Comparison of ENCODE assay signal across 8 cellular contexts in the genomic region with DNA sequence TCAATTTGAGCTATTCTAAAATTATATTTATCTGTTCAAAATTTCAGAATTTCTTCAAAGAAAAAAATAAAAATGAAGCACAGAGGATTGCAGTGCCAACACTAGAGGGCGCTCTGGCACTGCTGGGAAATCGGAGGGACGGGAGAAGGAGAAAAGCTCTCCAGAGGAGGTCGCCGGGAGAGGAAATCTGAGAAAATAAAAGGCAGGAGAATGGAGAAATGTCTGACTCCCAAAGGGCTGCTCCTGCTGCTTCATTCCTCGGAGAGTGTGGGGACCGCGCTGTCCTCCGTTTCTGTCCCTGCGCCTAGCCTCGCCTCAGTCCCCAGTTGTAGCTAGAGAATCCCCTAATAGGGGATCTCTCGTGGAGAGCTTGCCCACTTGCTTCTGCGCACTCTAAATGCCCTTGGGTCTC. TPM values are rescaled to one million over a fixed set of nuclear protein-coding genes. Genes with fewer than 3 reads are reported as not detected.
DNase-seq lines count a peak whose midpoint lies in the region; ATAC-seq and TF ChIP-seq lines count a peak whose summit lies in the region.

No MANE protein-coding gene starts in this region.

- peak; percentile 15 for DNase-seq in NK-92 treated with Interleukin-12 subunit alpha and Interleukin-12 subunit beta, amount 100 ng/mL, for 24 hours (lab: John Stamatoyannopoulos, UW)
- DNase-seq in NK-92 (lab: John Stamatoyannopoulos, UW; ENCODE audit: unreplicated experiment) (no peak), NCI-H2081 (lab: John Stamatoyannopoulos, UW) (peak; percentile 45 to 55), chondrocyte (ENCODE audit: low spot score) (no peak), left colon (peak in 1 of 2 donors; percentile 56)
- peak; percentile 8 for DNase-seq in stimulated activated CD4-positive, alpha-beta T cell treated with anti-CD3 and anti-CD28 coated beads, Interleukin-2, amount 100 ng/mL, for 4 hours (ENCODE audit: low read depth)

- H3K4me1 Mint-ChIP-seq in chondrocyte (ENCODE audit: low read depth) = peaks cover 26% of the 10 kb centered on the region

- H3K4me3 ChIP-seq in WI38 (ENCODE audit: low read depth, low read length) = peak overlapping the region; percentile 39

- ATAC-seq in left colon = peak; percentile 47
- no peak for ATAC-seq in HG02970 (IDR thresholded peaks at IDR 0.05; ENCODE audit: low FRiP score, unreplicated experiment)

- H3K9me3 Mint-ChIP-seq in chondrocyte (ENCODE audit: low read depth) = no peaks in the 10 kb centered on the region

- no peaks in the 10 kb centered on the region for H3K36me3 Mint-ChIP-seq in chondrocyte (ENCODE audit: low read depth)

- H3K27me3 Mint-ChIP-seq in chondrocyte (ENCODE audit: low read depth) = no peaks in the 10 kb centered on the region

- H3K4me3 Mint-ChIP-seq in chondrocyte (ENCODE audit: unreplicated experiment) = peak overlapping the region; percentile 71

- peak; percentile 86 for TF ChIP-seq CTCF in WI38 (IDR thresholded peaks at IDR 0.05; ENCODE audit: low read depth, low read length)
- peak; percentile 99 for TF ChIP-seq CTCF in chondrocyte (IDR thresholded peaks at IDR 0.05)

- intact Hi-C loops in left colon (cut with DNase I, micrococcal nuclease) = loop anchor here in 1 of 2 donors (2.0 kb wide), 1 partner anchor 108 kb away; no protein-coding TSS in a partner anchor

- H3K27ac Mint-ChIP-seq in chondrocyte (ENCODE audit: unreplicated experiment) = peak overlapping the region; percentile 12

RNA-seq across cellular contexts. Expression of a gene that starts 40.0 kb away (rescaled TPM):
- 42.6 to 45.1 TPM (median 45.0 TPM) in 3 replicates for total RNA-seq in chondrocyte
- 1 to 10 TPM; 8.2 to 9.7 TPM for total RNA-seq in left colon

RNA-seq across cellular contexts. Expression of a gene that starts 44.4 kb away (rescaled TPM):
- total RNA-seq in chondrocyte (1.9 to 3.2 TPM (median 3.1 TPM) in 3 replicates), left colon (under 1 TPM; 0.95 TPM)

RNA-seq across cellular contexts. Expression of a gene that starts 44.5 kb away (rescaled TPM):
- not detected in 3 replicates for total RNA-seq in chondrocyte
- total RNA-seq in left colon = 1 to 10 TPM in 1 of 2 donors, under 1 TPM in 1; 0.98 to 1.6 TPM

Comparison
In these comparisons a context has a peak if more than half of its experiments do, and no peak if none do; other contexts are left out.
1. DNase-seq: peak in NK-92 treated with Interleukin-12 subunit alpha and Interleukin-12 subunit beta, amount 100 ng/mL, for 24 hours (single experiment), NCI-H2081 (2 of 2) and stimulated activated CD4-positive, alpha-beta T cell treated with anti-CD3 and anti-CD28 coated beads, Interleukin-2, amount 100 ng/mL, for 4 hours (single experiment); none in NK-92 (single experiment) and chondrocyte (single experiment).